Comparison of ENCODE assay signal across 20 cellular contexts in the genomic region with DNA sequence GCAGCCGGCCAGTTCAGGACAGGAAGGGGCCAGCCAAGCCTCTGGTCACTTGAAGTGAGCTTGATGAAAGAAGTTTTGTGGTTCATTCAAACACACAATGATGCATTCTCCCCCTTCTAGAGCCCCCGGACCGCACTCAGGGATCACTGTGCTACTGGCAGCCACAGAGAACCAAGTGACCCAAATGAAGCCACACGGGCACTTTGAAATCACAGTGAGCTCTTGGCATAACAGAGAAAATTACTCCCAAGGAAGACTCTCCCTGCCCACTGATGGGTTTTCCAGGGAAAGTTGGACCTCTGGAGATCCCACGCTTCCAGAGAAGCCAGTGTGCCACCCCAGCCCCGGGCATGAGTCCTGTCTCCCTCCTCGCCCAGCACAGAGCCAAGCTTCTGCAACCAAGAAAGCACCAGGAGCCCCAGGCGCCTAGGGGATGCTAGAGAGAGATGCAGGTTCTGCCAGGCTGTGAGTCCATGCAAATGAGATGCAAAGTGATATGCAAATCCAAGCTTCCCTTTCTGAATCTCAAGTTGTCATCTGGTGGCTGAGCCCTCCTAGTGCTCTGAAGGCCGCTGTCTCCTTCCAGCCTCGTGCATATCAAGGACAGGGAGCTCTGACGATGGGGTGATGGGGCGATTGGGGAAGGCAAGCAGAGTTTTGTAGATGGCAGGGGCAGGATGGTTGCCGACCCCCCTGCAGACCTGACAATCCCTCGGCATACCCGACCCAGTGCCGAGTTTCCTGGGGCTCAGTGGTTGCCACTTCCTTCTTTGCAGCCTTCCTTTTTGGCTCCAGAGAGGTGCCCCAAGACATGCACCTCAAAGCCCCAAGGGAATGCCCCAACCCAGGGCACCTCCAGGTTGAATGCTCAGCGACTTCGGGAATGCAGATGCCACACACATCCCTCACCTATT.
"Had no signal": no experiment of that assay in that cellular context is flagged by ENCODE, and none has a peak within 500 bp of the region (broad histone marks: within the 10 kb centered on the region; RNA-seq: fewer than 3 reads in every experiment).

No MANE protein-coding gene starts in this region.

- ATAC-seq: activated CD4-positive, alpha-beta T cell treated with anti-CD3 and anti-CD28 coated beads for 36 hours; activated CD8-positive, alpha-beta T cell treated with anti-CD3 and anti-CD28 coated beads for 36 hours; activated naive CD4-positive, alpha-beta T cell treated with anti-CD3 and anti-CD28 coated beads, Interleukin-2, amount 50 U/mL, for 72 hours; left lobe of liver; mucosa of descending colon; naive thymus-derived CD8-positive, alpha-beta T cell; T-helper 17 cell had no signal

- H3K36me3 ChIP-seq: brain microvascular endothelial cell, esophagus muscularis mucosa, right atrium auricular region, tibial nerve had no signal

- H3K4me1 Mint-ChIP-seq: activated CD4-positive, alpha-beta T cell treated with anti-CD3 and anti-CD28 coated beads for 36 hours had no signal

- H3K4me1 ChIP-seq: right atrium auricular region, tibial nerve had no signal

- H3K36me3 Mint-ChIP-seq: activated naive CD4-positive, alpha-beta T cell treated with anti-CD3 and anti-CD28 coated beads, Interleukin-2, amount 50 U/mL, for 72 hours; naive thymus-derived CD8-positive, alpha-beta T cell had no signal

- H3K4me3 Mint-ChIP-seq: activated CD4-positive, alpha-beta T cell treated with anti-CD3 and anti-CD28 coated beads for 36 hours; activated CD8-positive, alpha-beta T cell treated with anti-CD3 and anti-CD28 coated beads for 36 hours; T-helper 17 cell had no signal

- H3K27ac ChIP-seq: brain microvascular endothelial cell, esophagus muscularis mucosa, right atrium auricular region, skin epidermis, tibial nerve had no signal

- H3K27me3 Mint-ChIP-seq: activated CD4-positive, alpha-beta T cell treated with anti-CD3 and anti-CD28 coated beads for 36 hours; activated CD8-positive, alpha-beta T cell treated with anti-CD3 and anti-CD28 coated beads for 36 hours had no signal

- H3K27ac Mint-ChIP-seq: activated CD4-positive, alpha-beta T cell treated with anti-CD3 and anti-CD28 coated beads for 36 hours; activated CD8-positive, alpha-beta T cell treated with anti-CD3 and anti-CD28 coated beads for 36 hours; activated naive CD4-positive, alpha-beta T cell treated with anti-CD3 and anti-CD28 coated beads, Interleukin-2, amount 50 U/mL, for 72 hours; progenitor cell of endocrine pancreas; T-helper 17 cell had no signal

- H3K9me3 ChIP-seq: esophagus muscularis mucosa, mucosa of descending colon, right atrium auricular region, tibial nerve had no signal

- H3K27me3 ChIP-seq: right atrium auricular region, tibial nerve had no signal

- H3K4me3 ChIP-seq: esophagus muscularis mucosa, mucosa of descending colon, right atrium auricular region, skin epidermis, tibial nerve had no signal

- DNase-seq: activated CD4-positive, alpha-beta T cell treated with anti-CD3 and anti-CD28 coated beads for 36 hours; activated CD8-positive, alpha-beta memory T cell treated with anti-CD3 and anti-CD28 coated beads, Interleukin-2, amount 50 U/mL, for 4 hours; activated CD8-positive, alpha-beta T cell treated with anti-CD3 and anti-CD28 coated beads for 36 hours; activated T-cell treated with anti-CD3 and anti-CD28 coated beads, Interleukin-2, amount 50 U/mL, for 48 hours; brain microvascular endothelial cell; cortex of kidney; effector CD4-positive, alpha-beta T cell; mammary epithelial cell; mucosa of descending colon; naive thymus-derived CD8-positive, alpha-beta T cell; stimulated activated CD4-positive, alpha-beta T cell treated with anti-CD3 and anti-CD28 coated beads, Interleukin-4, amount 100 ng/mL, for 24 hours; stimulated activated naive CD4-positive, alpha-beta T cell treated with Interleukin-2 at 50 U/mL for 16 hours; T-helper 17 cell had no signal

- H3K9me3 Mint-ChIP-seq: activated CD8-positive, alpha-beta T cell treated with anti-CD3 and anti-CD28 coated beads for 36 hours; activated naive CD4-positive, alpha-beta T cell treated with anti-CD3 and anti-CD28 coated beads, Interleukin-2, amount 50 U/mL, for 72 hours; naive thymus-derived CD8-positive, alpha-beta T cell had no signal
